33 cellular contexts compared by ENCODE assay signal in genomic region chr1:51717842-51718241, GRCh38.
"Had no signal": no experiment of that assay in that cellular context is flagged by ENCODE, and none has a peak within 500 bp of the region (broad histone marks: within the 10 kb centered on the region; RNA-seq: fewer than 3 reads in every experiment).

No MANE protein-coding gene starts in this region.

- ATAC-seq: activated naive CD4-positive, alpha-beta T cell treated with anti-CD3 and anti-CD28 coated beads, Interleukin-2, amount 50 U/mL, for 72 hours; activated naive CD8-positive, alpha-beta T cell treated with anti-CD3 and anti-CD28 coated beads, Interleukin-2, amount 50 U/mL, for 24 hours; activated T-cell treated with anti-CD3 and anti-CD28 coated beads, Interleukin-2, amount 50 U/mL, for 4 hours; activated T-cell treated with anti-CD3 and anti-CD28 coated beads, Interleukin-2, amount 50 U/mL, for 72 hours; activated T-helper 17 cell treated with anti-CD3 and anti-CD28 coated beads, Interleukin-2, amount 50 U/mL, for 72 hours; body of pancreas had no signal

- DNase-seq: activated effector memory CD4-positive, alpha-beta T cell treated with anti-CD3 and anti-CD28 coated beads, Interleukin-2, amount 50 U/mL, for 16 hours; activated effector memory CD4-positive, alpha-beta T cell treated with Interleukin-2 at 50 U/mL for 16 hours; activated gamma-delta T cell; activated gamma-delta T cell treated with Interleukin-2 at 50 U/mL for 16 hours; activated naive CD4-positive, alpha-beta T cell; activated naive CD4-positive, alpha-beta T cell treated with anti-CD3 and anti-CD28 coated beads for 36 hours; activated naive CD4-positive, alpha-beta T cell treated with anti-CD3 and anti-CD28 coated beads, Interleukin-2, amount 10 ng/mL, durations not matched to agents 7 days and 5 days; activated naive CD4-positive, alpha-beta T cell treated with anti-CD3 and anti-CD28 coated beads, Interleukin-2, amount 50 U/mL, for 16 hours; activated naive CD4-positive, alpha-beta T cell treated with Interleukin-2 at 50 U/mL for 16 hours; activated naive CD8-positive, alpha-beta T cell treated with anti-CD3 and anti-CD28 coated beads for 36 hours; activated naive CD8-positive, alpha-beta T cell treated with anti-CD3 and anti-CD28 coated beads, Interleukin-2, amount 10 ng/mL, durations not matched to agents 7 days and 5 days; activated naive CD8-positive, alpha-beta T cell treated with anti-CD3 and anti-CD28 coated beads, Interleukin-2, amount 50 U/mL, for 24 hours; activated T-cell treated with anti-CD3 and anti-CD28 coated beads, Interleukin-2, amount 50 U/mL, for 1 hour; activated T-cell treated with anti-CD3 and anti-CD28 coated beads, Interleukin-2, amount 50 U/mL, for 24 hours; activated T-cell treated with anti-CD3 and anti-CD28 coated beads, Interleukin-2, amount 50 U/mL, for 4 hours; activated T-cell treated with anti-CD3 and anti-CD28 coated beads, Interleukin-2, amount 50 U/mL, for 48 hours; activated T-cell treated with anti-CD3 and anti-CD28 coated beads, Interleukin-2, amount 50 U/mL, for 72 hours; adrenal gland; amniotic stem cell; amygdala; anterior cingulate cortex; body of pancreas; brain microvascular endothelial cell; caudate nucleus; central memory CD4-positive, alpha-beta T cell; cerebellar nuclear complex had no signal

- H3K27ac ChIP-seq: adrenal gland, ascending aorta, body of pancreas, brain microvascular endothelial cell, breast epithelium, cardiac muscle cell had no signal

- FAIRE-seq: astrocyte, bronchial epithelial cell had no signal

- H3K9me3 ChIP-seq: adrenal gland, ascending aorta, body of pancreas, breast epithelium had no signal

- H3K4me1 ChIP-seq: body of pancreas, breast epithelium had no signal

- H3K4me3 ChIP-seq: adrenal gland, ascending aorta, body of pancreas, breast epithelium, cardiac muscle cell had no signal

- H3K27me3 ChIP-seq: adrenal gland, ascending aorta, body of pancreas, brain microvascular endothelial cell, breast epithelium, cardiac muscle cell had no signal

- H3K36me3 ChIP-seq: adrenal gland, brain microvascular endothelial cell, breast epithelium, cardiac muscle cell had no signal
